Comparison of ENCODE assay signal across 8 cellular contexts in genomic region chr7:155644178-155644970, GRCh38. TPM values are rescaled to one million over a fixed set of nuclear protein-coding genes. Genes with fewer than 3 reads are reported as not detected.
DNase-seq lines count a peak whose midpoint lies in the region; ATAC-seq and TF ChIP-seq lines count a peak whose summit lies in the region.

Gene RBM33, plus strand, starts transcription at chr7:155644661. Its CDS starts 216 bp downstream, at chr7:155644877.

- intact Hi-C loops in IMR-90 (cut with micrococcal nuclease) (loop anchor here (2.0 to 5.0 kb wide), 3 partner anchors 47 to 94 kb away; no protein-coding TSS in a partner anchor), PC-9 (cut with micrococcal nuclease; ENCODE audit: unreplicated experiment) (loop anchor here (2.0 kb wide), 2 partner anchors 16 to 716 kb away; no protein-coding TSS in a partner anchor)

- no peaks in the 10 kb centered on the region for H3K27me3 ChIP-seq in IMR-90 (ENCODE audit: control insufficient read depth, insufficient read depth, low read length)
- no peaks in the 10 kb centered on the region for H3K27me3 ChIP-seq in PC-9 (ENCODE audit: insufficient read depth, low read depth)
- no peaks in the 10 kb centered on the region for H3K27me3 ChIP-seq in esophagus (ENCODE audit: control insufficient read depth in 1 of 2, insufficient read depth in 2 of 2, low read length in 2 of 2)
- H3K27me3 ChIP-seq in mucosa of stomach (ENCODE audit: control insufficient read depth, insufficient read depth, low read length), result no peaks in the 10 kb centered on the region

- H2BK15ac ChIP-seq in IMR-90 (ENCODE audit: low read depth, low read length), result no peak within 1 kb of the TSS; the same call in 2 of the 3 replicates

- TF ChIP-seq CTCF in IMR-90 (conservative IDR thresholded peaks at IDR 0.05; ENCODE audit: low read depth, low read length) (no peak), PC-9 (conservative IDR thresholded peaks at IDR 0.05) (no peak)

- BruUV-seq in IMR-90 (replicated peaks; lab: Mats Ljungman, UMichigan), result no TSS peak
- no TSS peak for BruUV-seq in PC-9 (replicated peaks; lab: Mats Ljungman, UMichigan)

- H2BK20ac ChIP-seq in IMR-90 (ENCODE audit: low read depth, low read length), result 0 out of 2 replicates have a peak within 1 kb of the TSS, but pooled peaks have one; percentile 7

- in situ Hi-C loops in IMR-90 (cut with MboI; ENCODE audit: low sequenced_read_pairs), result no loop called here

- peaks cover 63% of the 10 kb centered on the region for H3K79me2 ChIP-seq in PC-9 (ENCODE audit: low read depth)

- CTCF ChIA-PET in IMR-90 (lab: Yijun Ruan, JAX), result no interaction called here
- CTCF ChIA-PET in PC-9 (lab: Charles Lee), result no interaction called here

- peak within 1 kb of the TSS; percentile 64 to 99 for H4K8ac ChIP-seq in IMR-90 (ENCODE audit: low read depth in 2 of 2, low read length in 2 of 2)

- dilution Hi-C loops in IMR-90 (cut with HindIII; ENCODE audit: low sequenced_read_pairs, unreplicated experiment), result no loop called here

- peak; percentile 50 for DNase-seq in DMS153 (lab: John Stamatoyannopoulos, UW)
- peak; percentile 83 for DNase-seq in IMR-90
- peak; percentile 75 to 85 for DNase-seq in PC-9
- DNase-seq in activated T-cell treated with anti-CD3 and anti-CD28 coated beads, Interleukin-2, amount 50 U/mL, for 1 hour, result peak; percentile 86
- DNase-seq in stimulated activated CD8-positive, alpha-beta memory T cell treated with anti-CD3 and anti-CD28 coated beads, Interleukin-4, amount 100 ng/mL, for 48 hours, result peak; percentile 84

- peak within 1 kb of the TSS; percentile 90 for H3K56ac ChIP-seq in IMR-90 (ENCODE audit: extremely low read depth, insufficient read depth, low read length)

- peak within 1 kb of the TSS; percentile 98 for H2AFZ ChIP-seq in IMR-90 (replicated peaks; ENCODE audit: low read length, poor library complexity)
- H2AFZ ChIP-seq in PC-9, result peak within 1 kb of the TSS; percentile 98

- peak within 1 kb of the TSS; percentile 99 for H4K5ac ChIP-seq in IMR-90 (ENCODE audit: low read depth, low read length)

- H3K4me2 ChIP-seq in IMR-90 (ENCODE audit: low read depth, low read length), result peak within 1 kb of the TSS; percentile 91
- H3K4me2 ChIP-seq in PC-9, result peak within 1 kb of the TSS; percentile 94

- no peaks in the 10 kb centered on the region; the same call in 1 of the 2 replicates for H3F3A ChIP-seq in PC-9 (ENCODE audit: insufficient read depth, low read depth)

- H3K9ac ChIP-seq in IMR-90 (ENCODE audit: low read depth, low read length) (peak within 1 kb of the TSS; percentile 98), mucosa of stomach (ENCODE audit: low read length) (peak within 1 kb of the TSS; percentile 97)

- POLR2A ChIA-PET in IMR-90 (lab: Charles Lee; ENCODE audit: unreplicated experiment), result no interaction called here
- POLR2A ChIA-PET in PC-9 (lab: Charles Lee; ENCODE audit: unreplicated experiment), result interaction anchor here (1.0 kb wide), 1 partner anchor 22 kb away, joined by 6 read pairs; no protein-coding TSS in a partner anchor

- peak within 1 kb of the TSS; percentile 95 for H2AK5ac ChIP-seq in IMR-90 (ENCODE audit: low read depth, low read length)

- H3K4me3 ChIP-seq in IMR-90 (ENCODE audit: insufficient read depth, low read depth, low read length) (peak within 1 kb of the TSS; percentile 88), PC-9 (peak within 1 kb of the TSS; percentile 83), esophagus (ENCODE audit: low read depth in 1 of 2, low read length in 2 of 2) (peak within 1 kb of the TSS; percentile 98 to 99), mucosa of stomach (ENCODE audit: low read length) (peak within 1 kb of the TSS; percentile 95)

- H4K20me1 ChIP-seq in IMR-90 (ENCODE audit: insufficient read depth, low read length), result peaks cover 19% of the 10 kb centered on the region; the same call in 1 of the 2 replicates
- H4K20me1 ChIP-seq in PC-9 (ENCODE audit: insufficient read depth), result peaks cover 15% of the 10 kb centered on the region; the same call in 1 of the 2 replicates

- H4K91ac ChIP-seq in IMR-90 (ENCODE audit: insufficient read depth, low read depth, low read length), result peak within 1 kb of the TSS; percentile 87

- peak within 1 kb of the TSS; percentile 92 for H3K23ac ChIP-seq in IMR-90 (ENCODE audit: low read depth, low read length)

- H3K79me1 ChIP-seq in IMR-90 (ENCODE audit: low read depth in 1 of 2, low read length in 2 of 2), result peaks cover 9 to 19% of the 10 kb centered on the region in 2 experiments; a peak in 3 of 4 replicates

- H3K36me3 ChIP-seq in IMR-90 (ENCODE audit: control insufficient read depth, insufficient read depth, low read length) (peaks cover 8% of the 10 kb centered on the region), PC-9 (ENCODE audit: low read depth) (peaks cover 44% of the 10 kb centered on the region), esophagus (ENCODE audit: control insufficient read depth in 2 of 2, insufficient read depth in 2 of 2, low read length in 1 of 2) (peaks cover 0 to 2% of the 10 kb centered on the region in 2 donors), mucosa of stomach (ENCODE audit: control insufficient read depth, insufficient read depth, low read length) (no peaks in the 10 kb centered on the region)

- ATAC-seq in GM21529 (IDR thresholded peaks at IDR 0.05; ENCODE audit: unreplicated experiment), result peak; percentile 73
- ATAC-seq in IMR-90 (ENCODE audit: low read depth), result peak; percentile 92

- H2AK9ac ChIP-seq in IMR-90 (replicated peaks; ENCODE audit: low read depth, low read length, poor library complexity), result peak within 1 kb of the TSS; percentile 91

- peak within 1 kb of the TSS; percentile 93 for H2BK5ac ChIP-seq in IMR-90 (ENCODE audit: low read depth, low read length, poor library complexity, severe bottlenecking)

- peak; percentile 83 for TF ChIP-seq POLR2A in IMR-90 (IDR thresholded peaks at IDR 0.05; ENCODE audit: low read depth, low read length)

- no peaks in the 10 kb centered on the region for H3K9me2 ChIP-seq in PC-9 (ENCODE audit: insufficient read depth)

- H3K9me3 ChIP-seq in IMR-90 (ENCODE audit: control insufficient read depth, insufficient read depth, low read length), result peaks cover 3% of the 10 kb centered on the region; the same call in 1 of the 2 replicates
- peaks cover 32% of the 10 kb centered on the region for H3K9me3 ChIP-seq in PC-9 (ENCODE audit: insufficient read depth, low read depth)
- H3K9me3 ChIP-seq in esophagus (ENCODE audit: control insufficient read depth in 2 of 2, insufficient read depth in 1 of 2, low read depth in 1 of 2, low read length in 1 of 2), result peaks cover 0 to 4% of the 10 kb centered on the region in 2 donors
- H3K9me3 ChIP-seq in mucosa of stomach (ENCODE audit: control insufficient read depth, low read length), result no peaks in the 10 kb centered on the region

- H3K4me1 ChIP-seq in IMR-90 (ENCODE audit: control insufficient read depth, insufficient read depth, low read length) (peaks cover 3% of the 10 kb centered on the region), PC-9 (replicated peaks; ENCODE audit: insufficient read depth) (peaks cover 20% of the 10 kb centered on the region), esophagus (ENCODE audit: control insufficient read depth in 2 of 2, insufficient read depth in 2 of 2, low read length in 1 of 2) (peaks cover 2 to 4% of the 10 kb centered on the region in 2 donors), mucosa of stomach (ENCODE audit: control insufficient read depth, insufficient read depth, low read length) (no peaks in the 10 kb centered on the region)

- peak within 1 kb of the TSS; percentile 90 for H2BK120ac ChIP-seq in IMR-90 (ENCODE audit: low read depth, low read length)

- H3K27ac ChIP-seq in IMR-90 (ENCODE audit: insufficient read depth, low read length) (peak within 1 kb of the TSS; percentile 90), PC-9 (peak within 1 kb of the TSS; percentile 77), esophagus (ENCODE audit: low read depth in 2 of 2, low read length in 1 of 2) (peak within 1 kb of the TSS; percentile 93)

- peak within 1 kb of the TSS; percentile 86 for H3K18ac ChIP-seq in IMR-90 (ENCODE audit: low read depth, low read length)

- H3K9me1 ChIP-seq in IMR-90 (ENCODE audit: insufficient read depth, low read length), result peaks cover 3% of the 10 kb centered on the region; the same call in 1 of the 2 replicates

- no peak for TF ChIP-seq RAD21 in IMR-90 (IDR thresholded peaks at IDR 0.05; ENCODE audit: low read length)

- peak within 1 kb of the TSS; percentile 99 for H3K4ac ChIP-seq in IMR-90 (ENCODE audit: low read depth, low read length)

- 0% methylated on average over 30 of the region's 85 CpGs; no CpG with 5 or more reads in 1 of the 2 experiments for WGBS in IMR-90 (ENCODE audit: extremely low coverage in 2 of 2, insufficient read length in 1 of 2), 2 experiments
- 0% methylated on average over 66 to 85 of the region's 85 CpGs for WGBS in esophagus, 2 donors

- H3K14ac ChIP-seq in IMR-90 (replicated peaks; ENCODE audit: low read depth, low read length), result peak within 1 kb of the TSS; percentile 97

TF ChIP-seq in IMR-90, 13 proteins besides CTCF, POLR2A, EP300 and RAD21:
- TF ChIP-seq USF2 (IDR thresholded peaks at IDR 0.05; ENCODE audit: low read depth, low read length) (0 out of 2 replicates have a peak, but pooled peaks have one; percentile 4), CHD1 (IDR thresholded peaks at IDR 0.05; ENCODE audit: low read depth, low read length) (no peak), CEBPB (IDR thresholded peaks at IDR 0.05; ENCODE audit: low read depth, low read length) (no peak), MAZ (IDR thresholded peaks at IDR 0.05; ENCODE audit: borderline replicate concordance, low read depth, low read length) (peak; percentile 46; the same call in 1 of the 2 replicates), MXI1 (IDR thresholded peaks at IDR 0.05; ENCODE audit: borderline replicate concordance, low read depth, low read length) (peak; percentile 60; the same call in 1 of the 2 replicates), MAFK (IDR thresholded peaks at IDR 0.05; ENCODE audit: low read depth, low read length) (no peak)

RNA-seq across cellular contexts. Expression of gene RBM33, which starts in this region (rescaled TPM):
- total RNA-seq in IMR-90 (2012; rRNA removed) (7.3 and 10.6 TPM in 2 replicates), PC-9 (2021) (85.7 and 113 TPM in 2 replicates)
- polyA plus RNA-seq in IMR-90 (2012; rRNA removed) (10.5 and 10.8 TPM in 2 replicates), esophagus (10 to 100 TPM; 11.6 to 25.6 TPM)
- 5.8 and 14.5 TPM in 2 replicates for polyA plus RNA-seq in IMR-90 (2012; cell fraction: cytosol; rRNA removed)
- 43.6 and 56.2 TPM in 2 replicates for polyA plus RNA-seq in IMR-90 (2012; cell fraction: nucleus; rRNA removed; ENCODE audit: low replicate concordance)

Comparison
In these comparisons a context has a peak if more than half of its experiments do, and no peak if none do; other contexts are left out.
1. Peak in every context shown above with its lines: DNase-seq, ATAC-seq, H3K4me3 ChIP-seq and H3K27ac ChIP-seq.